ENCODE assay signal across 10 cellular contexts in the genomic region with DNA sequence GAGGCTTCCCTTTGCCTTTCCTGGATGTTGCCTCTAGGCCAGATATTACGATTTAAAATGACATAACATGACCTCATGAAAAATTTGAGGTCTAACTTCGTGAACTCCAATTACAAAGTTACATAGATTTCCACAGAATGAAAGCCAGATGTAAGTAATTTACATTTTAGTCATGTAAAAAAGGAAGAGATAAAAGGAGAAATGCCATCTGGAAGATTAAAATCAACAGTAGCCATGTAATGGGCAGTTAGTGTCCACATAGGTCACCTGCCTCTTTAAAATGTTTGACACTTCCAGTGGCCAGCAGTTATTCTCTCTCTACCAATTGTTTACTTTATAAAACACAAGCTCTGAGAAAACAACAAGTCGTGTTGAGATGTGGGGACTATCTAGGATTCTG. TPM values are rescaled to one million over a fixed set of nuclear protein-coding genes. Genes with fewer than 3 reads are reported as not detected.
"Had no signal": no experiment of that assay in that cellular context is flagged by ENCODE, and none has a peak within 500 bp of the region (broad histone marks: within the 10 kb centered on the region; RNA-seq: fewer than 3 reads in every experiment).

No MANE protein-coding gene starts in this region.

- H3K4me1 ChIP-seq: HAP-1 had no signal

- H3K27ac ChIP-seq: GM23248 had no signal

- H3K4me3 ChIP-seq: GM23248, GM23338, HAP-1 had no signal

- ATAC-seq: GM23338, HCT116 had no signal

- H3K9me3 ChIP-seq: HAP-1 had no signal

- H3K9ac ChIP-seq: GM23248 had no signal

- DNase-seq: GM23248, GOT3, H7, H9, HCEC 1CT, HFFc6 had no signal

- H3K4me2 ChIP-seq: GM23338 had no signal

- H2AFZ ChIP-seq: GM23248, GM23338 had no signal

- H3K36me3 ChIP-seq: HAP-1 had no signal

RNA-seq across cellular contexts. Expression of gene VSTM2A, which starts 4.1 kb away (rescaled TPM):
- total RNA-seq: GM23248, H4, HFFc6 had no signal
- polyA plus RNA-seq: GM23248 had no signal
